In the genomic region with DNA sequence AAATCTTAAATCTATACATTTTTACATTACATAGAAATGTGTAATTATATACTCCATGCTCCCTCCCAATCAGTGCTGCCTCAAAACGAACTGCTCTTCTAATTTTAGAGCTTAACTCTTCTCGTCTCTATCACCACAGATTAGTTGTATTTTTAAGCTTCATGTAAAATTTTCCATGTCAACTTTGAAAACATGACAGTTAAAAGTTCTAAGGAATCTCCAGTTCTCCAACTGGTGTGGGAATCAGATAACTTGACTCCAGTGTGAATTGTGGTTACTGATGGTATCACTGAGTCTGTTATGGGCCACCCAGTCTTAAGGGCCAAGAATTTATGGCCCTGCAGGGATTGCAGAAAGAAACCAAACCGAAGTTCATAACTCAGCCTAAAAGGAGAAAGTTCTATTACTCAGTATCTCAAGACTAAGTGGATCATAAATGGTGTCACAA, we compare ENCODE assay signal across 8 cellular contexts. TPM values are rescaled to one million over a fixed set of nuclear protein-coding genes. Genes with fewer than 3 reads are reported as not detected.
DNase-seq lines count a peak whose midpoint lies in the region; ATAC-seq and TF ChIP-seq lines count a peak whose summit lies in the region.

No MANE protein-coding gene starts in this region.

- peaks cover 23% of the 10 kb centered on the region for H3K36me3 Mint-ChIP-seq in MCF 10A (ENCODE audit: insufficient read depth, unreplicated experiment)
- no peaks in the 10 kb centered on the region for H3K36me3 Mint-ChIP-seq in naive thymus-derived CD8-positive, alpha-beta T cell

- peak overlapping the region; percentile 95 for H3K9ac ChIP-seq in BLaER1

- no peaks in the 10 kb centered on the region for H3K27me3 Mint-ChIP-seq in MCF 10A (ENCODE audit: insufficient read depth, unreplicated experiment)
- peaks cover 0 to 1% (median 0%) of the 10 kb centered on the region in 5 donors for H3K27me3 Mint-ChIP-seq in naive thymus-derived CD8-positive, alpha-beta T cell

- H3K36me3 ChIP-seq in BLaER1, result peaks cover 26% of the 10 kb centered on the region

- no peaks in the 10 kb centered on the region for H3K9me3 Mint-ChIP-seq in MCF 10A (ENCODE audit: unreplicated experiment)
- H3K9me3 Mint-ChIP-seq in naive thymus-derived CD8-positive, alpha-beta T cell, result no peaks in the 10 kb centered on the region

- no peak overlapping the region for H3K4me3 ChIP-seq in BLaER1
- peak overlapping the region; percentile 70; the same call in 1 of the 2 replicates for H3K4me3 ChIP-seq in LNCaP clone FGC (ENCODE audit: low read depth, low read length)

- intact Hi-C loops in MCF 10A (cut with micrococcal nuclease), result loop anchor here (5.0 kb wide), 1 partner anchor 355 kb away; no protein-coding TSS in a partner anchor

- BruUV-seq in MCF 10A (replicated peaks; lab: Mats Ljungman, UMichigan), result no TSS peak

- H3K4me1 ChIP-seq in BLaER1, result peaks cover 82% of the 10 kb centered on the region

- no peaks in the 10 kb centered on the region for H3K9me3 ChIP-seq in BLaER1

- peak overlapping the region; percentile 97 for H3K27ac ChIP-seq in BLaER1

- H4K20me1 ChIP-seq in BLaER1, result peaks cover 44% of the 10 kb centered on the region

- H3K4me1 Mint-ChIP-seq in MCF 10A (ENCODE audit: insufficient read depth, unreplicated experiment), result peaks cover 25% of the 10 kb centered on the region
- peaks cover 15 to 61% (median 48%) of the 10 kb centered on the region in 4 donors for H3K4me1 Mint-ChIP-seq in naive thymus-derived CD8-positive, alpha-beta T cell

- peak overlapping the region; percentile 91 for H3K4me2 ChIP-seq in BLaER1

- no peak for TF ChIP-seq CTCF in LNCaP clone FGC (IDR thresholded peaks at IDR 0.05; ENCODE audit: control insufficient read depth, extremely low read depth, insufficient read depth)
- TF ChIP-seq CTCF in MCF 10A (IDR thresholded peaks at IDR 0.05; ENCODE audit: unreplicated experiment), result no peak

- ATAC-seq in naive thymus-derived CD8-positive, alpha-beta T cell, result no peak
- ATAC-seq in HG02623 (IDR thresholded peaks at IDR 0.05; ENCODE audit: unreplicated experiment), result no peak
- no peak for ATAC-seq in HG03439 (IDR thresholded peaks at IDR 0.05; ENCODE audit: unreplicated experiment)

- POLR2A ChIA-PET in MCF 10A (lab: Yijun Ruan, JAX), result interaction anchor here (1.0 to 18.4 kb wide), 9 partner anchors 17 to 473 kb away, joined by 3 to 620 read pairs (median 5); partner anchors contain the start of gene KMT2E
- POLR2A ChIA-PET in naive thymus-derived CD8-positive, alpha-beta T cell (lab: Charles Lee), result interaction anchor here (1.2 to 11.7 kb wide), 5 partner anchors 29 to 549 kb away, joined by 3 to 500 read pairs (median 5); partner anchors contain the start of genes KMT2E and RINT1

- H3K27ac Mint-ChIP-seq in MCF 10A (ENCODE audit: low read depth, unreplicated experiment), result no peak overlapping the region
- H3K27ac Mint-ChIP-seq in naive thymus-derived CD8-positive, alpha-beta T cell, result peak overlapping the region in 9 of 10 donors; percentile 99 to 100 (median 100)

- CTCF ChIA-PET in MCF 10A (lab: Yijun Ruan, JAX), result interaction anchor here (0.5 to 8.7 kb wide), 15 partner anchors 10 to 490 kb away, joined by 3 to 119 read pairs (median 7); partner anchors contain the start of gene KMT2E

- DNase-seq in LNCaP clone FGC (ENCODE audit: low read depth) (no peak), MCF 10A (ENCODE audit: unreplicated experiment) (no peak), COLO668 (lab: John Stamatoyannopoulos, UW; ENCODE audit: unreplicated experiment) (no peak)
- no peak for DNase-seq in naive thymus-derived CD8-positive, alpha-beta T cell
- no peak for DNase-seq in activated CD4-positive, CD25-positive, alpha-beta regulatory T cell (lab: John Stamatoyannopoulos, UW)

- no peaks in the 10 kb centered on the region for H3K27me3 ChIP-seq in BLaER1

- peak overlapping the region; percentile 94 for H3K4me3 Mint-ChIP-seq in MCF 10A (ENCODE audit: unreplicated experiment)
- H3K4me3 Mint-ChIP-seq in naive thymus-derived CD8-positive, alpha-beta T cell, result peak overlapping the region in 9 of 10 donors; percentile 96 to 100 (median 100)

RNA-seq across cellular contexts. Expression of gene KMT2E, which starts 31.7 kb away (rescaled TPM):
- total RNA-seq in MCF 10A (2022), result 49.7 and 53.1 TPM in 2 replicates
- 100 to 1,000 TPM; 186 to 188 TPM for total RNA-seq in naive thymus-derived CD8-positive, alpha-beta T cell
- polyA plus RNA-seq in naive thymus-derived CD8-positive, alpha-beta T cell, result 100 to 1,000 TPM; 119 to 193 (median 140) TPM
